1 cellular context compared by ENCODE assay signal in the genomic region with DNA sequence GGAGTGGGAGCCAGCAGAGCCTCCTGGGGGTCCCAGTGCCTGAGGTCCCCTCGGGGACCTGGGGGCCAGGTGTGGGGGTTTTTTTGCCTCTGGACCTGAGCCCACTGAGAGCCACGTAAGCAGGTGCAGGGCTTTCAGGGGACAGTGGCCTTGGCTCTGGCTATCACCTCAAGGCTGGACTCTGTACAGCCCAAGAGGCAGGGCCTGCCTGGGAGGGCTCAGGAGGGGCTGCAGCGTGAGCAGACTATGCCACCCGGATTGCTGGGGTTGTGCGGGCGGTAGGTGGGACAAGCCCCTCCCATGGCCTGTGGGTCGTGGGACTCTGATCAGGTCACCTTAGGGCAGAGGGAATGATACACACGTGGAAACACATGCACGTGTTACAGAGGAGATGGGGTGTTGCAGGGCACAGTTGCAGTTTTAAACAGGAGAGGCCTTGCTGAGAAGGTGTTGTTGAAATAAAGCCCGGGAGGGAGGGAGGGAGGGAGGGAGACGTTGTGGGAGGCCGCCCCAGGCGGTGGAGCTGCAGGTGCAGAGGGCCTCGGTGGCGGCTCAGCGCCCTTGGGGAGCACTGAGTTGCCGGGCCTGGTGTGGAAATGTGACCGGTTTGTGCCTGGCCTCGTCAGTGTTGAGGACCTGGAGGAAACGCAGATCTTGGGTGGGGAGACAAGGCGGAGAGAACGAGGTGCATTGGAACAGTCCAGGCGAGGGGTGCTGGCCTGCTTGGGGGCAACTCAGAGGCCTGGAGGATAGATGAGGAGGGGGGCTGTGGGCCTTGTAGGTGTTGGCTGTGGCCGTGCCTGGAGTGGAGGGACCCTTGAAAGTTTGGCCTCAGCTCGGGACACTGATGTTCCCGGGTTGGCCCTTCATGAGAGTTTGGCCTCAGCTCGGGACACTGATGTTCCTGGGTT.
TF ChIP-seq lines count a peak whose summit lies in the region.

No MANE protein-coding gene starts in this region.

TF ChIP-seq in HepG2, 621 proteins besides CTCF, POLR2A, EP300 and RAD21 (continued from another document and continues in another):
- TF ChIP-seq, protein P1, sequence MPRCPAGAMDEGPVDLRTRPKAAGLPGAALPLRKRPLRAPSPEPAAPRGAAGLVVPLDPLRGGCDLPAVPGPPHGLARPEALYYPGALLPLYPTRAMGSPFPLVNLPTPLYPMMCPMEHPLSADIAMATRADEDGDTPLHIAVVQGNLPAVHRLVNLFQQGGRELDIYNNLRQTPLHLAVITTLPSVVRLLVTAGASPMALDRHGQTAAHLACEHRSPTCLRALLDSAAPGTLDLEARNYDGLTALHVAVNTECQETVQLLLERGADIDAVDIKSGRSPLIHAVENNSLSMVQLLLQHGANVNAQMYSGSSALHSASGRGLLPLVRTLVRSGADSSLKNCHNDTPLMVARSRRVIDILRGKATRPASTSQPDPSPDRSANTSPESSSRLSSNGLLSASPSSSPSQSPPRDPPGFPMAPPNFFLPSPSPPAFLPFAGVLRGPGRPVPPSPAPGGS (CRISPR knock-in tag; IDR thresholded peaks at IDR 0.05), result peak; percentile 82; the same call in 1 of the 2 replicates
- TF ChIP-seq EEA1 (CRISPR knock-in tag; IDR thresholded peaks at IDR 0.05; ENCODE audit: borderline replicate concordance) (peak; percentile 87), ZFX (CRISPR knock-in tag; IDR thresholded peaks at IDR 0.05; ENCODE audit: low read depth) (peak; percentile 87), HIVEP1 (CRISPR knock-in tag; IDR thresholded peaks at IDR 0.05) (peak; percentile 47), ATF7 (IDR thresholded peaks at IDR 0.05) (no peak), ATF7 (CRISPR knock-in tag; IDR thresholded peaks at IDR 0.05) (0 out of 2 replicates have a peak, but pooled peaks have one; percentile 19), CBFB (CRISPR knock-in tag; IDR thresholded peaks at IDR 0.05) (no peak), ZKSCAN1 (IDR thresholded peaks at IDR 0.05; ENCODE audit: low read length) (no peak), ZNF672 (CRISPR knock-in tag; IDR thresholded peaks at IDR 0.05) (peak; percentile 81; the same call in 1 of the 2 replicates), ZNF781 (CRISPR knock-in tag; IDR thresholded peaks at IDR 0.05; ENCODE audit: borderline replicate concordance, not compliant biosample characterization) (peak; percentile 63), MZF1 (CRISPR knock-in tag; IDR thresholded peaks at IDR 0.05; ENCODE audit: borderline replicate concordance) (peak; percentile 84; the same call in 1 of the 2 replicates), CREB1 (IDR thresholded peaks at IDR 0.05) (no peak), CREB1 (CRISPR knock-in tag; IDR thresholded peaks at IDR 0.05) (no peak), MYC (CRISPR knock-in tag; IDR thresholded peaks at IDR 0.05; ENCODE audit: borderline replicate concordance) (peak; percentile 89), MIER3 (CRISPR knock-in tag; IDR thresholded peaks at IDR 0.05; ENCODE audit: borderline replicate concordance) (peak; percentile 42; the same call in 1 of the 2 replicates), IRF2 (CRISPR knock-in tag; IDR thresholded peaks at IDR 0.05) (0 out of 2 replicates have a peak, but pooled peaks have one; percentile 19), ZNF484 (CRISPR knock-in tag; IDR thresholded peaks at IDR 0.05; ENCODE audit: borderline replicate concordance, low read depth) (0 out of 2 replicates have a peak, but pooled peaks have one; percentile 16), MEF2D (CRISPR knock-in tag; IDR thresholded peaks at IDR 0.05) (peak; percentile 84), TBX3 (IDR thresholded peaks at IDR 0.05; ENCODE audit: borderline replicate concordance) (no peak), MTA1 (CRISPR knock-in tag; IDR thresholded peaks at IDR 0.05; ENCODE audit: borderline replicate concordance) (peak; percentile 91), HNF4G (IDR thresholded peaks at IDR 0.05; ENCODE audit: borderline replicate concordance, low read depth, low read length) (0 out of 2 replicates have a peak, but pooled peaks have one; percentile 26), HNF4G (CRISPR knock-in tag; IDR thresholded peaks at IDR 0.05; ENCODE audit: borderline replicate concordance, low read depth) (0 out of 2 replicates have a peak, but pooled peaks have one; percentile 28), RBM22 (optimal IDR thresholded peaks at IDR 0.05; ENCODE audit: low read length) (peak; percentile 40), TBX2 (CRISPR knock-in tag; IDR thresholded peaks at IDR 0.05; ENCODE audit: borderline replicate concordance) (peak; percentile 78), ARHGAP35 (CRISPR knock-in tag; IDR thresholded peaks at IDR 0.05; ENCODE audit: borderline replicate concordance) (peak; percentile 26; the same call in 1 of the 2 replicates), YEATS4 (CRISPR knock-in tag; IDR thresholded peaks at IDR 0.05; ENCODE audit: borderline replicate concordance) (peak; percentile 42; the same call in 1 of the 2 replicates), THAP11 (CRISPR knock-in tag; IDR thresholded peaks at IDR 0.05) (peak; percentile 63; the same call in 1 of the 2 replicates), CAMTA2 (CRISPR knock-in tag; IDR thresholded peaks at IDR 0.05; ENCODE audit: borderline replicate concordance) (peak; percentile 16; the same call in 1 of the 2 replicates), SNAI1 (CRISPR knock-in tag; IDR thresholded peaks at IDR 0.05; ENCODE audit: borderline replicate concordance) (peak; percentile 89; the same call in 1 of the 2 replicates), ZNF577 (CRISPR knock-in tag; IDR thresholded peaks at IDR 0.05; ENCODE audit: borderline replicate concordance, low read depth) (no peak), BCL6 (CRISPR knock-in tag; IDR thresholded peaks at IDR 0.05) (peak; percentile 10; the same call in 1 of the 2 replicates), TEAD2 (CRISPR knock-in tag; IDR thresholded peaks at IDR 0.05) (peak; percentile 65; the same call in 1 of the 2 replicates)
- TF ChIP-seq, protein P2, sequence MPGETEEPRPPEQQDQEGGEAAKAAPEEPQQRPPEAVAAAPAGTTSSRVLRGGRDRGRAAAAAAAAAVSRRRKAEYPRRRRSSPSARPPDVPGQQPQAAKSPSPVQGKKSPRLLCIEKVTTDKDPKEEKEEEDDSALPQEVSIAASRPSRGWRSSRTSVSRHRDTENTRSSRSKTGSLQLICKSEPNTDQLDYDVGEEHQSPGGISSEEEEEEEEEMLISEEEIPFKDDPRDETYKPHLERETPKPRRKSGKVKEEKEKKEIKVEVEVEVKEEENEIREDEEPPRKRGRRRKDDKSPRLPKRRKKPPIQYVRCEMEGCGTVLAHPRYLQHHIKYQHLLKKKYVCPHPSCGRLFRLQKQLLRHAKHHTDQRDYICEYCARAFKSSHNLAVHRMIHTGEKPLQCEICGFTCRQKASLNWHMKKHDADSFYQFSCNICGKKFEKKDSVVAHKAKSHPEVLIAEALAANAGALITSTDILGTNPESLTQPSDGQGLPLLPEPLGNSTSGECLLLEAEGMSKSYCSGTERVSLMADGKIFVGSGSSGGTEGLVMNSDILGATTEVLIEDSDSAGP (CRISPR knock-in tag; IDR thresholded peaks at IDR 0.05; ENCODE audit: borderline replicate concordance), result peak; percentile 53
- TF ChIP-seq, protein P3, sequence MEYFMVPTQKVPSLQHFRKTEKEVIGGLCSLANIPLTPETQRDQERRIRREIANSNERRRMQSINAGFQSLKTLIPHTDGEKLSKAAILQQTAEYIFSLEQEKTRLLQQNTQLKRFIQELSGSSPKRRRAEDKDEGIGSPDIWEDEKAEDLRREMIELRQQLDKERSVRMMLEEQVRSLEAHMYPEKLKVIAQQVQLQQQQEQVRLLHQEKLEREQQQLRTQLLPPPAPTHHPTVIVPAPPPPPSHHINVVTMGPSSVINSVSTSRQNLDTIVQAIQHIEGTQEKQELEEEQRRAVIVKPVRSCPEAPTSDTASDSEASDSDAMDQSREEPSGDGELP (IDR thresholded peaks at IDR 0.05; ENCODE audit: borderline replicate concordance, low read depth), result peak; percentile 48; the same call in 1 of the 2 replicates
- TF ChIP-seq, protein P4, sequence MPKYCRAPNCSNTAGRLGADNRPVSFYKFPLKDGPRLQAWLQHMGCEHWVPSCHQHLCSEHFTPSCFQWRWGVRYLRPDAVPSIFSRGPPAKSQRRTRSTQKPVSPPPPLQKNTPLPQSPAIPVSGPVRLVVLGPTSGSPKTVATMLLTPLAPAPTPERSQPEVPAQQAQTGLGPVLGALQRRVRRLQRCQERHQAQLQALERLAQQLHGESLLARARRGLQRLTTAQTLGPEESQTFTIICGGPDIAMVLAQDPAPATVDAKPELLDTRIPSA (CRISPR knock-in tag; IDR thresholded peaks at IDR 0.05; ENCODE audit: borderline replicate concordance), result no peak
- TF ChIP-seq, protein P5, sequence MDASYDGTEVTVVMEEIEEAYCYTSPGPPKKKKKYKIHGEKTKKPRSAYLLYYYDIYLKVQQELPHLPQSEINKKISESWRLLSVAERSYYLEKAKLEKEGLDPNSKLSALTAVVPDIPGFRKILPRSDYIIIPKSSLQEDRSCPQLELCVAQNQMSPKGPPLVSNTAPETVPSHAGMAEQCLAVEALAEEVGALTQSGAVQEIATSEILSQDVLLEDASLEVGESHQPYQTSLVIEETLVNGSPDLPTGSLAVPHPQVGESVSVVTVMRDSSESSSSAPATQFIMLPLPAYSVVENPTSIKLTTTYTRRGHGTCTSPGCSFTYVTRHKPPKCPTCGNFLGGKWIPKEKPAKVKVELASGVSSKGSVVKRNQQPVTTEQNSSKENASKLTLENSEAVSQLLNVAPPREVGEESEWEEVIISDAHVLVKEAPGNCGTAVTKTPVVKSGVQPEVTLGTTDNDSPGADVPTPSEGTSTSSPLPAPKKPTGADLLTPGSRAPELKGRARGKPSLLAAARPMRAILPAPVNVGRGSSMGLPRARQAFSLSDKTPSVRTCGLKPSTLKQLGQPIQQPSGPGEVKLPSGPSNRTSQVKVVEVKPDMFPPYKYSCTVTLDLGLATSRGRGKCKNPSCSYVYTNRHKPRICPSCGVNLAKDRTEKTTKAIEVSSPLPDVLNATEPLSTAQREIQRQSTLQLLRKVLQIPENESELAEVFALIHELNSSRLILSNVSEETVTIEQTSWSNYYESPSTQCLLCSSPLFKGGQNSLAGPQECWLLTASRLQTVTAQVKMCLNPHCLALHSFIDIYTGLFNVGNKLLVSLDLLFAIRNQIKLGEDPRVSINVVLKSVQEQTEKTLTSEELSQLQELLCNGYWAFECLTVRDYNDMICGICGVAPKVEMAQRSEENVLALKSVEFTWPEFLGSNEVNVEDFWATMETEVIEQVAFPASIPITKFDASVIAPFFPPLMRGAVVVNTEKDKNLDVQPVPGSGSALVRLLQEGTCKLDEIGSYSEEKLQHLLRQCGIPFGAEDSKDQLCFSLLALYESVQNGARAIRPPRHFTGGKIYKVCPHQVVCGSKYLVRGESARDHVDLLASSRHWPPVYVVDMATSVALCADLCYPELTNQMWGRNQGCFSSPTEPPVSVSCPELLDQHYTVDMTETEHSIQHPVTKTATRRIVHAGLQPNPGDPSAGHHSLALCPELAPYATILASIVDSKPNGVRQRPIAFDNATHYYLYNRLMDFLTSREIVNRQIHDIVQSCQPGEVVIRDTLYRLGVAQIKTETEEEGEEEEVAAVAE (CRISPR knock-in tag; IDR thresholded peaks at IDR 0.05; ENCODE audit: borderline replicate concordance), result peak; percentile 26; the same call in 1 of the 2 replicates
- TF ChIP-seq, protein P6, sequence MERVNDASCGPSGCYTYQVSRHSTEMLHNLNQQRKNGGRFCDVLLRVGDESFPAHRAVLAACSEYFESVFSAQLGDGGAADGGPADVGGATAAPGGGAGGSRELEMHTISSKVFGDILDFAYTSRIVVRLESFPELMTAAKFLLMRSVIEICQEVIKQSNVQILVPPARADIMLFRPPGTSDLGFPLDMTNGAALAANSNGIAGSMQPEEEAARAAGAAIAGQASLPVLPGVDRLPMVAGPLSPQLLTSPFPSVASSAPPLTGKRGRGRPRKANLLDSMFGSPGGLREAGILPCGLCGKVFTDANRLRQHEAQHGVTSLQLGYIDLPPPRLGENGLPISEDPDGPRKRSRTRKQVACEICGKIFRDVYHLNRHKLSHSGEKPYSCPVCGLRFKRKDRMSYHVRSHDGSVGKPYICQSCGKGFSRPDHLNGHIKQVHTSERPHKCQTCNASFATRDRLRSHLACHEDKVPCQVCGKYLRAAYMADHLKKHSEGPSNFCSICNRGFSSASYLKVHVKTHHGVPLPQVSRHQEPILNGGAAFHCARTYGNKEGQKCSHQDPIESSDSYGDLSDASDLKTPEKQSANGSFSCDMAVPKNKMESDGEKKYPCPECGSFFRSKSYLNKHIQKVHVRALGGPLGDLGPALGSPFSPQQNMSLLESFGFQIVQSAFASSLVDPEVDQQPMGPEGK (CRISPR knock-in tag; IDR thresholded peaks at IDR 0.05), result peak; percentile 90
- TF ChIP-seq, protein P7, sequence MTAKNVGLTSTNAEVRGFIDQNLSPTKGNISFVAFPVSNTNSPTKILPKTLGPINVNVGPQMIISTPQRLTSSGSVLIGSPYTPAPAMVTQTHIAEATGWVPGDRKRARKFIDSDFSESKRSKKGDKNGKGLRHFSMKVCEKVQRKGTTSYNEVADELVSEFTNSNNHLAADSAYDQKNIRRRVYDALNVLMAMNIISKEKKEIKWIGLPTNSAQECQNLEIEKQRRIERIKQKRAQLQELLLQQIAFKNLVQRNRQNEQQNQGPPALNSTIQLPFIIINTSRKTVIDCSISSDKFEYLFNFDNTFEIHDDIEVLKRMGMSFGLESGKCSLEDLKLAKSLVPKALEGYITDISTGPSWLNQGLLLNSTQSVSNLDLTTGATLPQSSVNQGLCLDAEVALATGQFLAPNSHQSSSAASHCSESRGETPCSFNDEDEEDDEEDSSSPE (CRISPR knock-in tag; IDR thresholded peaks at IDR 0.05), result no peak
- TF ChIP-seq, protein P8, sequence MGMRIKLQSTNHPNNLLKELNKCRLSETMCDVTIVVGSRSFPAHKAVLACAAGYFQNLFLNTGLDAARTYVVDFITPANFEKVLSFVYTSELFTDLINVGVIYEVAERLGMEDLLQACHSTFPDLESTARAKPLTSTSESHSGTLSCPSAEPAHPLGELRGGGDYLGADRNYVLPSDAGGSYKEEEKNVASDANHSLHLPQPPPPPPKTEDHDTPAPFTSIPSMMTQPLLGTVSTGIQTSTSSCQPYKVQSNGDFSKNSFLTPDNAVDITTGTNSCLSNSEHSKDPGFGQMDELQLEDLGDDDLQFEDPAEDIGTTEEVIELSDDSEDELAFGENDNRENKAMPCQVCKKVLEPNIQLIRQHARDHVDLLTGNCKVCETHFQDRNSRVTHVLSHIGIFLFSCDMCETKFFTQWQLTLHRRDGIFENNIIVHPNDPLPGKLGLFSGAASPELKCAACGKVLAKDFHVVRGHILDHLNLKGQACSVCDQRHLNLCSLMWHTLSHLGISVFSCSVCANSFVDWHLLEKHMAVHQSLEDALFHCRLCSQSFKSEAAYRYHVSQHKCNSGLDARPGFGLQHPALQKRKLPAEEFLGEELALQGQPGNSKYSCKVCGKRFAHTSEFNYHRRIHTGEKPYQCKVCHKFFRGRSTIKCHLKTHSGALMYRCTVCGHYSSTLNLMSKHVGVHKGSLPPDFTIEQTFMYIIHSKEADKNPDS (CRISPR knock-in tag; IDR thresholded peaks at IDR 0.05), result no peak
- TF ChIP-seq, protein P9, sequence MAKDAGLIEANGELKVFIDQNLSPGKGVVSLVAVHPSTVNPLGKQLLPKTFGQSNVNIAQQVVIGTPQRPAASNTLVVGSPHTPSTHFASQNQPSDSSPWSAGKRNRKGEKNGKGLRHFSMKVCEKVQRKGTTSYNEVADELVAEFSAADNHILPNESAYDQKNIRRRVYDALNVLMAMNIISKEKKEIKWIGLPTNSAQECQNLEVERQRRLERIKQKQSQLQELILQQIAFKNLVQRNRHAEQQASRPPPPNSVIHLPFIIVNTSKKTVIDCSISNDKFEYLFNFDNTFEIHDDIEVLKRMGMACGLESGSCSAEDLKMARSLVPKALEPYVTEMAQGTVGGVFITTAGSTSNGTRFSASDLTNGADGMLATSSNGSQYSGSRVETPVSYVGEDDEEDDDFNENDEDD (CRISPR knock-in tag; IDR thresholded peaks at IDR 0.05; ENCODE audit: borderline replicate concordance), result peak; percentile 55; the same call in 1 of the 2 replicates
